Comparison of ENCODE assay signal across 1 cellular context in genomic region chr7:149455175-149455950, GRCh38.
TF ChIP-seq lines count a peak whose summit lies in the region.

No MANE protein-coding gene starts in this region.

TF ChIP-seq in HepG2, 621 proteins besides CTCF, POLR2A, EP300 and RAD21:
- TF ChIP-seq AGO2 (optimal IDR thresholded peaks at IDR 0.05; ENCODE audit: low read depth, low read length): peak; percentile 40
- TF ChIP-seq E2F1 (CRISPR knock-in tag; IDR thresholded peaks at IDR 0.05): no peak
TF ChIP-seq in HepG2: peak in this region for 1.
